9 cellular contexts compared by ENCODE assay signal in genomic region chr4:151098191-151098590, GRCh38. TPM values are rescaled to one million over a fixed set of nuclear protein-coding genes. Genes with fewer than 3 reads are reported as not detected.
DNase-seq lines count a peak whose midpoint lies in the region; FAIRE-seq and TF ChIP-seq lines count a peak whose summit lies in the region.
"Had no signal": no experiment of that assay in that cellular context is flagged by ENCODE, and none has a peak within 500 bp of the region (broad histone marks: within the 10 kb centered on the region; RNA-seq: fewer than 3 reads in every experiment).

No MANE protein-coding gene starts in this region.

- peak overlapping the region; percentile 3 for H3K9ac ChIP-seq in NT2/D1 (ENCODE audit: insufficient read length, low read depth)

- H3K4me1 ChIP-seq in NT2/D1 (ENCODE audit: insufficient read depth, insufficient read length) (no peaks in the 10 kb centered on the region), ascending aorta (peaks cover 6 to 18% of the 10 kb centered on the region in 2 donors)

- TF ChIP-seq CTCF in ascending aorta (IDR thresholded peaks at IDR 0.05), result no peak

- no peak for FAIRE-seq in GM12892 (lab: Jason Lieb, UNC)

- no peak for TF ChIP-seq POLR2A in GM12892 (IDR thresholded peaks at IDR 0.05; ENCODE audit: low read depth, low read length)

- H3K36me3 ChIP-seq in NT2/D1 (ENCODE audit: insufficient read depth, insufficient read length, low read length) (peaks cover 35% of the 10 kb centered on the region), ascending aorta (peaks cover 17 to 22% of the 10 kb centered on the region in 2 donors)

- H3K9me3 ChIP-seq in NT2/D1 (ENCODE audit: insufficient read depth, low read length), result no peaks in the 10 kb centered on the region
- no peaks in the 10 kb centered on the region for H3K9me3 ChIP-seq in ascending aorta

- H3K27ac ChIP-seq in ascending aorta, result no peak overlapping the region

- H3K27me3 ChIP-seq in NT2/D1 (ENCODE audit: insufficient read depth, insufficient read length) (no peaks in the 10 kb centered on the region), ascending aorta (no peaks in the 10 kb centered on the region)

- peak; percentile 36 to 47 for DNase-seq in AML-193 (lab: John Stamatoyannopoulos, UW)
- peak; percentile 19 for DNase-seq in GM12892 (ENCODE audit: insufficient read length)
- DNase-seq in NT2/D1 (ENCODE audit: low read depth, low spot score), result no peak
- DNase-seq in germinal center (ENCODE audit: low spot score), result peak; percentile 17
- DNase-seq in T-helper 9 cell, result no peak
- DNase-seq in ascending aorta (ENCODE audit: low spot score in 2 of 2), result no peak
- DNase-seq in SW480 (ENCODE audit: low spot score), result no peak
- no peak for DNase-seq in NCI-H1105 treated with DMSO at 0.1 percent for 48 hours (lab: John Stamatoyannopoulos, UW)
- DNase-seq: NCI-H774 had no signal

- no peak overlapping the region for H3K4me3 ChIP-seq in NT2/D1 (ENCODE audit: insufficient read length, low read depth)
- no peak overlapping the region for H3K4me3 ChIP-seq in ascending aorta

- intact Hi-C loops in ascending aorta (cut with DNase I), result loop anchor here (2.0 to 5.0 kb wide), 5 partner anchors 81 to 1439 kb away; partner anchors contain the start of genes FBXW7, GATB and LRBA

RNA-seq across cellular contexts. Expression of gene RPS3A, which starts 1.2 kb away (rescaled TPM):
- 6,954 TPM for polyA plus RNA-seq in GM12892 (2012; ENCODE audit: missing spikeins)
- total RNA-seq in ascending aorta, result 1,276 TPM

Comparison
In these comparisons a context has a peak if more than half of its experiments do, and no peak if none do; other contexts are left out.
1. DNase-seq: peak in AML-193 (2 of 2), GM12892 (single experiment) and germinal center (single experiment); none in NT2/D1 (single experiment), T-helper 9 cell (single experiment), ascending aorta (0 of 2), SW480 (single experiment) and NCI-H1105 treated with DMSO at 0.1 percent for 48 hours (single experiment).